ENCODE assay signal across 16 cellular contexts in genomic region chrX:72663737-72664136, GRCh38.
"Had no signal": no experiment of that assay in that cellular context is flagged by ENCODE, and none has a peak within 500 bp of the region (broad histone marks: within the 10 kb centered on the region; RNA-seq: fewer than 3 reads in every experiment).

No MANE protein-coding gene starts in this region.

- H3K4me1 Mint-ChIP-seq: activated naive CD4-positive, alpha-beta T cell treated with anti-CD3 and anti-CD28 coated beads, Interleukin-2, amount 50 U/mL, for 24 hours; brain; naive B cell; stimulated activated memory B cell treated with anti-CD40 and anti-IgM and Interleukin-4, amounts not matched to agents 10 μg/mL and 1 μg/mL and 100 μg/mL, for 72 hours had no signal

- H3K9ac ChIP-seq: parathyroid adenoma had no signal

- H3K4me3 Mint-ChIP-seq: activated naive CD4-positive, alpha-beta T cell treated with anti-CD3 and anti-CD28 coated beads, Interleukin-2, amount 50 U/mL, for 24 hours; brain; naive B cell; stimulated activated memory B cell treated with anti-CD40 and anti-IgM and Interleukin-4, amounts not matched to agents 10 μg/mL and 1 μg/mL and 100 μg/mL, for 72 hours; T-cell had no signal

- H3K36me3 Mint-ChIP-seq: activated naive CD4-positive, alpha-beta T cell treated with anti-CD3 and anti-CD28 coated beads, Interleukin-2, amount 50 U/mL, for 24 hours; brain; naive B cell; stimulated activated memory B cell treated with anti-CD40 and anti-IgM and Interleukin-4, amounts not matched to agents 10 μg/mL and 1 μg/mL and 100 μg/mL, for 72 hours; T-cell had no signal

- FAIRE-seq: endothelial cell of umbilical vein had no signal

- ATAC-seq: stimulated activated memory B cell treated with anti-CD40 and anti-IgM and Interleukin-4, amounts not matched to agents 10 μg/mL and 1 μg/mL and 100 μg/mL, for 72 hours; T-cell had no signal

- H3K4me1 ChIP-seq: left ventricle myocardium inferior, parathyroid adenoma had no signal

- DNase-seq: activated CD4-positive, alpha-beta T cell treated with anti-CD3 and anti-CD28 coated beads for 1 hour; amygdala; effector CD8-positive, alpha-beta T cell; foreskin fibroblast; glutamatergic neuron; hypothalamus; left ventricle myocardium inferior; naive B cell; stimulated activated CD4-positive, alpha-beta T cell treated with anti-CD3 and anti-CD28 coated beads, Interleukin-12 subunit alpha, Interleukin-12 subunit beta, amount 100 ng/mL, for 4 hours; stimulated activated CD4-positive, alpha-beta T cell treated with anti-CD3 and anti-CD28 coated beads, Interleukin-2, amount 100 ng/mL, for 24 hours; T-cell had no signal

- H3K9me3 Mint-ChIP-seq: activated naive CD4-positive, alpha-beta T cell treated with anti-CD3 and anti-CD28 coated beads, Interleukin-2, amount 50 U/mL, for 24 hours had no signal

- H2AFZ ChIP-seq: parathyroid adenoma had no signal

- H3K27me3 Mint-ChIP-seq: brain; stimulated activated memory B cell treated with anti-CD40 and anti-IgM and Interleukin-4, amounts not matched to agents 10 μg/mL and 1 μg/mL and 100 μg/mL, for 72 hours had no signal

- H3K36me3 ChIP-seq: left ventricle myocardium inferior had no signal

- H3K27ac Mint-ChIP-seq: activated naive CD4-positive, alpha-beta T cell treated with anti-CD3 and anti-CD28 coated beads, Interleukin-2, amount 50 U/mL, for 24 hours; brain; stimulated activated memory B cell treated with anti-CD40 and anti-IgM and Interleukin-4, amounts not matched to agents 10 μg/mL and 1 μg/mL and 100 μg/mL, for 72 hours; T-cell had no signal

- H3K27ac ChIP-seq: left ventricle myocardium inferior, parathyroid adenoma had no signal

- H3K4me3 ChIP-seq: left ventricle myocardium inferior had no signal
